In the genomic region with DNA sequence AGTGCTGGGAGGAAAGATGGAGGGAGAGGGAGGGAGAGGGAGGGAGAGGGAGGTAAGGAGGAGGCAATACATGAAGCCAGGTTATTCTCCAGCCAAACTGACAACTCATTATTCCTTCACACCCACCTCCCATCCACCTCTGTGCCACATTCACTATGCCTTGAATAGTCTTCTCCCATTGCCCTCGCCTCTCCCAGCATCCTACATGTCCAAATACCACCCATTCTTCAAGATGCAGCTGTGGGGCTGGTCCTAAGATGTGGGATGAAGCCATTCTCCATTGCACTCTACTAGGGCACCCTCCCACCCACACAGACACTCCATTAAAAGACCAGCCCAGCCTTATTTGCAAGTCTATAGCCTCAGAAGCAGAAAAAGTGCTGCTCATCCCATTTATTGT, we compare ENCODE assay signal across 5 cellular contexts.
"Had no signal": no experiment of that assay in that cellular context is flagged by ENCODE, and none has a peak within 500 bp of the region (broad histone marks: within the 10 kb centered on the region; RNA-seq: fewer than 3 reads in every experiment).

No MANE protein-coding gene starts in this region.

- H3K27ac ChIP-seq: HL-60 had no signal

- H3K4me3 ChIP-seq: K562 had no signal

- DNase-seq: IMR-90, KBM-7, KG1 had no signal
